In the genomic region with DNA sequence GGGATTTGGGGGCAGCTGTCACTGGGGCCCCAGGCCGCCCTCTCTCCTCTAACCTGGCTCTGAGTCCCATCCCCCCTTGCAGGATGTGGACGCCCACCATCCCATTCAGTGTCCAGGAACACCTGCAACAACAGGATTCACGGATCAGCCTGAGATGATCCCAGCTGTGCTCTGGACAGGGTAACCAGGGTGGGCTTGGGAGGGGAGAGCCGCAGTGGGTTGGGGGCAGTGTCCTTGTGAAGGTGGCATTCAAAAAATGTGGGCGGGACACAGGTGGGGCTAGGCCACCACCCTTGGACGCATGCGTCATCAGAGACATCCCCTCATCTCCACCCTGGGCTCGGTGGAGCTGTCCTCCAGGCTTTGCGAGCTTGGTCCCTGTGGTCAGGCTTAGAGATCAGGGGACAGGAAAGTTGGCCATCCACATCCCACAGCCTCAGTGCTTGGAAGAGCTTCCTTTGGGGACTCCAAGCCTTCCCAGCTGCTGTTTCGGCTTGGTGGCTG, we compare ENCODE assay signal across 1 cellular context.
TF ChIP-seq lines count a peak whose summit lies in the region.

No MANE protein-coding gene starts in this region.

TF ChIP-seq in H1, 55 proteins besides CTCF, POLR2A, EP300 and RAD21:
- TF ChIP-seq TAF1 (IDR thresholded peaks at IDR 0.05; ENCODE audit: low read depth, low read length) (no peak), CBX8 (IDR thresholded peaks at IDR 0.05; ENCODE audit: borderline replicate concordance, low read depth, low read length) (no peak), SP1 (IDR thresholded peaks at IDR 0.05; ENCODE audit: low read depth, low read length) (no peak), BCL11A (IDR thresholded peaks at IDR 0.05; ENCODE audit: low read depth in 2 of 2, low read length in 2 of 2) (no peak), BRCA1 (IDR thresholded peaks at IDR 0.05; ENCODE audit: low read depth, low read length) (no peak), SIN3A (conservative IDR thresholded peaks at IDR 0.05 in 1 of 2, IDR thresholded peaks at IDR 0.05 in 1 of 2; ENCODE audit: low read depth in 1 of 2, low read length in 2 of 2) (no peak), RBBP5 (IDR thresholded peaks at IDR 0.05; ENCODE audit: borderline replicate concordance, low read depth, low read length) (no peak), SIX5 (IDR thresholded peaks at IDR 0.05; ENCODE audit: low read depth, low read length) (no peak), CEBPB (IDR thresholded peaks at IDR 0.05; ENCODE audit: low read depth, low read length) (no peak), SIRT6 (IDR thresholded peaks at IDR 0.05; ENCODE audit: low read length) (no peak), TEAD4 (IDR thresholded peaks at IDR 0.05; ENCODE audit: low read depth, low read length) (no peak), NRF1 (IDR thresholded peaks at IDR 0.05; ENCODE audit: low read depth, low read length) (no peak)
- TF ChIP-seq, protein P1, sequence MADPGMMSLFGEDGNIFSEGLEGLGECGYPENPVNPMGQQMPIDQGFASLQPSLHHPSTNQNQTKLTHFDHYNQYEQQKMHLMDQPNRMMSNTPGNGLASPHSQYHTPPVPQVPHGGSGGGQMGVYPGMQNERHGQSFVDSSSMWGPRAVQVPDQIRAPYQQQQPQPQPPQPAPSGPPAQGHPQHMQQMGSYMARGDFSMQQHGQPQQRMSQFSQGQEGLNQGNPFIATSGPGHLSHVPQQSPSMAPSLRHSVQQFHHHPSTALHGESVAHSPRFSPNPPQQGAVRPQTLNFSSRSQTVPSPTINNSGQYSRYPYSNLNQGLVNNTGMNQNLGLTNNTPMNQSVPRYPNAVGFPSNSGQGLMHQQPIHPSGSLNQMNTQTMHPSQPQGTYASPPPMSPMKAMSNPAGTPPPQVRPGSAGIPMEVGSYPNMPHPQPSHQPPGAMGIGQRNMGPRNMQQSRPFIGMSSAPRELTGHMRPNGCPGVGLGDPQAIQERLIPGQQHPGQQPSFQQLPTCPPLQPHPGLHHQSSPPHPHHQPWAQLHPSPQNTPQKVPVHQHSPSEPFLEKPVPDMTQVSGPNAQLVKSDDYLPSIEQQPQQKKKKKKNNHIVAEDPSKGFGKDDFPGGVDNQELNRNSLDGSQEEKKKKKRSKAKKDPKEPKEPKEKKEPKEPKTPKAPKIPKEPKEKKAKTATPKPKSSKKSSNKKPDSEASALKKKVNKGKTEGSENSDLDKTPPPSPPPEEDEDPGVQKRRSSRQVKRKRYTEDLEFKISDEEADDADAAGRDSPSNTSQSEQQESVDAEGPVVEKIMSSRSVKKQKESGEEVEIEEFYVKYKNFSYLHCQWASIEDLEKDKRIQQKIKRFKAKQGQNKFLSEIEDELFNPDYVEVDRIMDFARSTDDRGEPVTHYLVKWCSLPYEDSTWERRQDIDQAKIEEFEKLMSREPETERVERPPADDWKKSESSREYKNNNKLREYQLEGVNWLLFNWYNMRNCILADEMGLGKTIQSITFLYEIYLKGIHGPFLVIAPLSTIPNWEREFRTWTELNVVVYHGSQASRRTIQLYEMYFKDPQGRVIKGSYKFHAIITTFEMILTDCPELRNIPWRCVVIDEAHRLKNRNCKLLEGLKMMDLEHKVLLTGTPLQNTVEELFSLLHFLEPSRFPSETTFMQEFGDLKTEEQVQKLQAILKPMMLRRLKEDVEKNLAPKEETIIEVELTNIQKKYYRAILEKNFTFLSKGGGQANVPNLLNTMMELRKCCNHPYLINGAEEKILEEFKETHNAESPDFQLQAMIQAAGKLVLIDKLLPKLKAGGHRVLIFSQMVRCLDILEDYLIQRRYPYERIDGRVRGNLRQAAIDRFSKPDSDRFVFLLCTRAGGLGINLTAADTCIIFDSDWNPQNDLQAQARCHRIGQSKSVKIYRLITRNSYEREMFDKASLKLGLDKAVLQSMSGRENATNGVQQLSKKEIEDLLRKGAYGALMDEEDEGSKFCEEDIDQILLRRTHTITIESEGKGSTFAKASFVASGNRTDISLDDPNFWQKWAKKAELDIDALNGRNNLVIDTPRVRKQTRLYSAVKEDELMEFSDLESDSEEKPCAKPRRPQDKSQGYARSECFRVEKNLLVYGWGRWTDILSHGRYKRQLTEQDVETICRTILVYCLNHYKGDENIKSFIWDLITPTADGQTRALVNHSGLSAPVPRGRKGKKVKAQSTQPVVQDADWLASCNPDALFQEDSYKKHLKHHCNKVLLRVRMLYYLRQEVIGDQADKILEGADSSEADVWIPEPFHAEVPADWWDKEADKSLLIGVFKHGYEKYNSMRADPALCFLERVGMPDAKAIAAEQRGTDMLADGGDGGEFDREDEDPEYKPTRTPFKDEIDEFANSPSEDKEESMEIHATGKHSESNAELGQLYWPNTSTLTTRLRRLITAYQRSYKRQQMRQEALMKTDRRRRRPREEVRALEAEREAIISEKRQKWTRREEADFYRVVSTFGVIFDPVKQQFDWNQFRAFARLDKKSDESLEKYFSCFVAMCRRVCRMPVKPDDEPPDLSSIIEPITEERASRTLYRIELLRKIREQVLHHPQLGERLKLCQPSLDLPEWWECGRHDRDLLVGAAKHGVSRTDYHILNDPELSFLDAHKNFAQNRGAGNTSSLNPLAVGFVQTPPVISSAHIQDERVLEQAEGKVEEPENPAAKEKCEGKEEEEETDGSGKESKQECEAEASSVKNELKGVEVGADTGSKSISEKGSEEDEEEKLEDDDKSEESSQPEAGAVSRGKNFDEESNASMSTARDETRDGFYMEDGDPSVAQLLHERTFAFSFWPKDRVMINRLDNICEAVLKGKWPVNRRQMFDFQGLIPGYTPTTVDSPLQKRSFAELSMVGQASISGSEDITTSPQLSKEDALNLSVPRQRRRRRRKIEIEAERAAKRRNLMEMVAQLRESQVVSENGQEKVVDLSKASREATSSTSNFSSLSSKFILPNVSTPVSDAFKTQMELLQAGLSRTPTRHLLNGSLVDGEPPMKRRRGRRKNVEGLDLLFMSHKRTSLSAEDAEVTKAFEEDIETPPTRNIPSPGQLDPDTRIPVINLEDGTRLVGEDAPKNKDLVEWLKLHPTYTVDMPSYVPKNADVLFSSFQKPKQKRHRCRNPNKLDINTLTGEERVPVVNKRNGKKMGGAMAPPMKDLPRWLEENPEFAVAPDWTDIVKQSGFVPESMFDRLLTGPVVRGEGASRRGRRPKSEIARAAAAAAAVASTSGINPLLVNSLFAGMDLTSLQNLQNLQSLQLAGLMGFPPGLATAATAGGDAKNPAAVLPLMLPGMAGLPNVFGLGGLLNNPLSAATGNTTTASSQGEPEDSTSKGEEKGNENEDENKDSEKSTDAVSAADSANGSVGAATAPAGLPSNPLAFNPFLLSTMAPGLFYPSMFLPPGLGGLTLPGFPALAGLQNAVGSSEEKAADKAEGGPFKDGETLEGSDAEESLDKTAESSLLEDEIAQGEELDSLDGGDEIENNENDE (IDR thresholded peaks at IDR 0.05; ENCODE audit: insufficient replicate concordance, low read length) = no peak
- TF ChIP-seq, protein P2, sequence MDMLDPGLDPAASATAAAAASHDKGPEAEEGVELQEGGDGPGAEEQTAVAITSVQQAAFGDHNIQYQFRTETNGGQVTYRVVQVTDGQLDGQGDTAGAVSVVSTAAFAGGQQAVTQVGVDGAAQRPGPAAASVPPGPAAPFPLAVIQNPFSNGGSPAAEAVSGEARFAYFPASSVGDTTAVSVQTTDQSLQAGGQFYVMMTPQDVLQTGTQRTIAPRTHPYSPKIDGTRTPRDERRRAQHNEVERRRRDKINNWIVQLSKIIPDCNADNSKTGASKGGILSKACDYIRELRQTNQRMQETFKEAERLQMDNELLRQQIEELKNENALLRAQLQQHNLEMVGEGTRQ (IDR thresholded peaks at IDR 0.05; ENCODE audit: low read length) = no peak
- TF ChIP-seq, protein P3, sequence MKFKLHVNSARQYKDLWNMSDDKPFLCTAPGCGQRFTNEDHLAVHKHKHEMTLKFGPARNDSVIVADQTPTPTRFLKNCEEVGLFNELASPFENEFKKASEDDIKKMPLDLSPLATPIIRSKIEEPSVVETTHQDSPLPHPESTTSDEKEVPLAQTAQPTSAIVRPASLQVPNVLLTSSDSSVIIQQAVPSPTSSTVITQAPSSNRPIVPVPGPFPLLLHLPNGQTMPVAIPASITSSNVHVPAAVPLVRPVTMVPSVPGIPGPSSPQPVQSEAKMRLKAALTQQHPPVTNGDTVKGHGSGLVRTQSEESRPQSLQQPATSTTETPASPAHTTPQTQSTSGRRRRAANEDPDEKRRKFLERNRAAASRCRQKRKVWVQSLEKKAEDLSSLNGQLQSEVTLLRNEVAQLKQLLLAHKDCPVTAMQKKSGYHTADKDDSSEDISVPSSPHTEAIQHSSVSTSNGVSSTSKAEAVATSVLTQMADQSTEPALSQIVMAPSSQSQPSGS (IDR thresholded peaks at IDR 0.05; ENCODE audit: low read length) = no peak
